Comparison of ENCODE assay signal across 29 cellular contexts in genomic region chr18:54916507-54916906, GRCh38. TPM values are rescaled to one million over a fixed set of nuclear protein-coding genes. Genes with fewer than 3 reads are reported as not detected.
A peak's percentile ranks its signal among the peaks of the same experiment; 100 is the strongest.
DNase-seq lines count a peak whose midpoint lies in the region; ATAC-seq and TF ChIP-seq lines count a peak whose summit lies in the region.
"Had no signal": no experiment of that assay in that cellular context is flagged by ENCODE, and none has a peak within 500 bp of the region (broad histone marks: within the 10 kb centered on the region; RNA-seq: fewer than 3 reads in every experiment).

No MANE protein-coding gene starts in this region.

- no peaks in the 10 kb centered on the region for H3K4me1 Mint-ChIP-seq in activated T-helper 1 cell treated with anti-CD3 and anti-CD28 coated beads, Interleukin-12 subunit alpha, Interleukin-12 subunit beta, Interleukin-2, Interleukin-4 antibody, amounts not matched to agents 30 ng/mL and 10 ng/mL and 1 ng/mL, durations not matched to agents 14 hours and 24 hours and 36 hours (ENCODE audit: low read depth)
- H3K4me1 Mint-ChIP-seq: activated CD8-positive, alpha-beta memory T cell treated with anti-CD3 and anti-CD28 coated beads, Interleukin-2, amount 10 ng/mL, durations not matched to agents 7 days and 5 days; central memory CD8-positive, alpha-beta T cell had no signal

- no peak for DNase-seq in DND-41
- DNase-seq in NAMALWA (ENCODE audit: low spot score): peak; percentile 10
- DNase-seq in erythroblast (lab: John Stamatoyannopoulos, UW): peak; percentile 11 to 12
- DNase-seq in activated T-helper 1 cell treated with anti-CD3 and anti-CD28 coated beads, Interleukin-12 subunit alpha, Interleukin-12 subunit beta, Interleukin-2, Interleukin-4 antibody, amounts not matched to agents 30 ng/mL and 10 ng/mL and 1 ng/mL, durations not matched to agents 14 hours and 24 hours and 36 hours (ENCODE audit: low spot score): no peak
- DNase-seq in left ventricle myocardium superior: no peak
- DNase-seq: activated CD4-positive, alpha-beta T cell treated with anti-CD3 and anti-CD28 coated beads, Interleukin-2, amount 50 U/mL, for 1 hour; activated CD8-positive, alpha-beta memory T cell treated with anti-CD3 and anti-CD28 coated beads, Interleukin-2, amount 10 ng/mL, durations not matched to agents 7 days and 5 days; activated T-cell treated with anti-CD3 and anti-CD28 coated beads, Interleukin-2, amount 50 U/mL, for 48 hours; COR-L47; DMS53; HCEC 1CT; left ventricle myocardium inferior; NCI-H1048; NCI-H2107; NCI-H446; NCI-H774; stimulated activated naive CD4-positive, alpha-beta T cell treated with Interleukin-2 at 50 U/mL for 16 hours; SW 1271; T1000 had no signal

- no peak for ATAC-seq in DND-41 (ENCODE audit: insufficient read depth, low read depth)
- no peak for ATAC-seq in HG03135 (IDR thresholded peaks at IDR 0.05; ENCODE audit: unreplicated experiment)
- ATAC-seq in left ventricle myocardium superior: no peak
- ATAC-seq: activated CD8-positive, alpha-beta memory T cell treated with anti-CD3 and anti-CD28 coated beads, Interleukin-2, amount 10 ng/mL, durations not matched to agents 7 days and 5 days; esophagus mucosa had no signal

- intact Hi-C loops in activated T-helper 1 cell treated with anti-CD3 and anti-CD28 coated beads, Interleukin-12 subunit alpha, Interleukin-12 subunit beta, Interleukin-2, Interleukin-4 antibody, amounts not matched to agents 30 ng/mL and 10 ng/mL and 1 ng/mL, durations not matched to agents 14 hours and 24 hours and 36 hours (cut with micrococcal nuclease): no loop called here
- intact Hi-C loops in left ventricle myocardium superior (cut with micrococcal nuclease): no loop called here

- no peaks in the 10 kb centered on the region for H3K9me3 ChIP-seq in DND-41 (ENCODE audit: insufficient read depth, low read length, severe bottlenecking)
- H3K9me3 ChIP-seq: left ventricle myocardium inferior, vagina had no signal

- no peaks in the 10 kb centered on the region for H3K4me1 ChIP-seq in DND-41 (ENCODE audit: insufficient read depth, low read length)
- H3K4me1 ChIP-seq: BLaER1 treated with 17β-estradiol and CSF1 and Interleukin-3, amounts not matched to agents 10 nM and 100 nM; left ventricle myocardium inferior; parathyroid adenoma; vagina had no signal

- no peak overlapping the region for H3K9ac ChIP-seq in DND-41 (ENCODE audit: low read depth, low read length)
- H3K9ac ChIP-seq: BLaER1 treated with 17β-estradiol and CSF1 and Interleukin-3, amounts not matched to agents 10 nM and 100 nM; parathyroid adenoma had no signal

- no peaks in the 10 kb centered on the region for H3K36me3 Mint-ChIP-seq in activated T-helper 1 cell treated with anti-CD3 and anti-CD28 coated beads, Interleukin-12 subunit alpha, Interleukin-12 subunit beta, Interleukin-2, Interleukin-4 antibody, amounts not matched to agents 30 ng/mL and 10 ng/mL and 1 ng/mL, durations not matched to agents 14 hours and 24 hours and 36 hours (ENCODE audit: low read depth)
- H3K36me3 Mint-ChIP-seq: activated CD8-positive, alpha-beta memory T cell treated with anti-CD3 and anti-CD28 coated beads, Interleukin-2, amount 10 ng/mL, durations not matched to agents 7 days and 5 days had no signal

- H3K9me3 Mint-ChIP-seq in activated T-helper 1 cell treated with anti-CD3 and anti-CD28 coated beads, Interleukin-12 subunit alpha, Interleukin-12 subunit beta, Interleukin-2, Interleukin-4 antibody, amounts not matched to agents 30 ng/mL and 10 ng/mL and 1 ng/mL, durations not matched to agents 14 hours and 24 hours and 36 hours: no peaks in the 10 kb centered on the region
- H3K9me3 Mint-ChIP-seq: central memory CD8-positive, alpha-beta T cell; dendritic cell treated with granulocyte-macrophage colony-stimulating factor and Interleukin-4, amounts not matched to agents 40 ng/mL and 50 ng/mL, for 4 days had no signal

- H3K27me3 ChIP-seq in DND-41 (ENCODE audit: insufficient read depth, low read length, poor library complexity): no peaks in the 10 kb centered on the region
- H3K27me3 ChIP-seq: BLaER1 treated with 17β-estradiol and CSF1 and Interleukin-3, amounts not matched to agents 10 nM and 100 nM; vagina had no signal

- no peaks in the 10 kb centered on the region for H3K27me3 Mint-ChIP-seq in activated T-helper 1 cell treated with anti-CD3 and anti-CD28 coated beads, Interleukin-12 subunit alpha, Interleukin-12 subunit beta, Interleukin-2, Interleukin-4 antibody, amounts not matched to agents 30 ng/mL and 10 ng/mL and 1 ng/mL, durations not matched to agents 14 hours and 24 hours and 36 hours (ENCODE audit: insufficient read depth)
- H3K27me3 Mint-ChIP-seq: activated CD8-positive, alpha-beta memory T cell treated with anti-CD3 and anti-CD28 coated beads, Interleukin-2, amount 10 ng/mL, durations not matched to agents 7 days and 5 days; dendritic cell treated with granulocyte-macrophage colony-stimulating factor and Interleukin-4, amounts not matched to agents 40 ng/mL and 50 ng/mL, for 4 days had no signal

- no peak overlapping the region for H3K4me3 Mint-ChIP-seq in activated T-helper 1 cell treated with anti-CD3 and anti-CD28 coated beads, Interleukin-12 subunit alpha, Interleukin-12 subunit beta, Interleukin-2, Interleukin-4 antibody, amounts not matched to agents 30 ng/mL and 10 ng/mL and 1 ng/mL, durations not matched to agents 14 hours and 24 hours and 36 hours
- H3K4me3 Mint-ChIP-seq: activated CD8-positive, alpha-beta memory T cell treated with anti-CD3 and anti-CD28 coated beads, Interleukin-2, amount 10 ng/mL, durations not matched to agents 7 days and 5 days; central memory CD8-positive, alpha-beta T cell; dendritic cell treated with granulocyte-macrophage colony-stimulating factor and Interleukin-4, amounts not matched to agents 40 ng/mL and 50 ng/mL, for 4 days had no signal

- no peak overlapping the region for H3K4me3 ChIP-seq in DND-41 (ENCODE audit: low read depth in 1 of 2, low read length in 2 of 2)
- H3K4me3 ChIP-seq: BLaER1 treated with 17β-estradiol and CSF1 and Interleukin-3, amounts not matched to agents 10 nM and 100 nM; left ventricle myocardium inferior; smooth muscle cell; vagina had no signal

- no peak overlapping the region for H2AFZ ChIP-seq in DND-41 (ENCODE audit: low read depth, low read length)
- H2AFZ ChIP-seq: parathyroid adenoma had no signal

- H3K27ac ChIP-seq in DND-41 (ENCODE audit: low read length): no peak overlapping the region
- H3K27ac ChIP-seq: BLaER1 treated with 17β-estradiol and CSF1 and Interleukin-3, amounts not matched to agents 10 nM and 100 nM; left ventricle myocardium inferior; parathyroid adenoma; vagina had no signal

- no peak overlapping the region for H3K4me2 ChIP-seq in DND-41 (ENCODE audit: insufficient read depth, low read length)
- H3K4me2 ChIP-seq: BLaER1 treated with 17β-estradiol and CSF1 and Interleukin-3, amounts not matched to agents 10 nM and 100 nM; smooth muscle cell had no signal

- no peaks in the 10 kb centered on the region for H4K20me1 ChIP-seq in DND-41 (ENCODE audit: insufficient read depth, low read length)
- H4K20me1 ChIP-seq: BLaER1 treated with 17β-estradiol and CSF1 and Interleukin-3, amounts not matched to agents 10 nM and 100 nM had no signal

- no peaks in the 10 kb centered on the region for H3K36me3 ChIP-seq in DND-41 (ENCODE audit: insufficient read depth, low read length)
- H3K36me3 ChIP-seq: BLaER1 treated with 17β-estradiol and CSF1 and Interleukin-3, amounts not matched to agents 10 nM and 100 nM; vagina had no signal

- no peak overlapping the region for H3K27ac Mint-ChIP-seq in activated T-helper 1 cell treated with anti-CD3 and anti-CD28 coated beads, Interleukin-12 subunit alpha, Interleukin-12 subunit beta, Interleukin-2, Interleukin-4 antibody, amounts not matched to agents 30 ng/mL and 10 ng/mL and 1 ng/mL, durations not matched to agents 14 hours and 24 hours and 36 hours
- H3K27ac Mint-ChIP-seq: activated CD8-positive, alpha-beta memory T cell treated with anti-CD3 and anti-CD28 coated beads, Interleukin-2, amount 10 ng/mL, durations not matched to agents 7 days and 5 days; dendritic cell treated with granulocyte-macrophage colony-stimulating factor and Interleukin-4, amounts not matched to agents 40 ng/mL and 50 ng/mL, for 4 days had no signal

- TF ChIP-seq CTCF in DND-41 (IDR thresholded peaks at IDR 0.05; ENCODE audit: borderline replicate concordance, extremely low read depth, low read length, poor library complexity, severe bottlenecking) (peak; percentile 30), GM12872 (IDR thresholded peaks at IDR 0.05; ENCODE audit: insufficient read depth, low read depth, low read length) (peak; percentile 40; the same call in 2 of the 3 replicates)

- TF ChIP-seq POLR2A in erythroblast (IDR thresholded peaks at IDR 0.05; ENCODE audit: low read length): no peak

- H3K79me2 ChIP-seq in DND-41 (ENCODE audit: insufficient read depth, low read length): no peaks in the 10 kb centered on the region
- H3K79me2 ChIP-seq: parathyroid adenoma had no signal

RNA-seq across cellular contexts. Expression of gene CCDC68, which starts 42.8 kb away (rescaled TPM):
- total RNA-seq in activated T-helper 1 cell treated with anti-CD3 and anti-CD28 coated beads, Interleukin-12 subunit alpha, Interleukin-12 subunit beta, Interleukin-2, Interleukin-4 antibody, amounts not matched to agents 30 ng/mL and 10 ng/mL and 1 ng/mL, durations not matched to agents 14 hours and 24 hours and 36 hours: not detected in 2 replicates
- 3.3 TPM for total RNA-seq in left ventricle myocardium superior
- total RNA-seq: activated CD8-positive, alpha-beta memory T cell treated with anti-CD3 and anti-CD28 coated beads, Interleukin-2, amount 10 ng/mL, durations not matched to agents 7 days and 5 days; G401 had no signal

Comparison
In these comparisons a context has a peak if more than half of its experiments do, and no peak if none do; other contexts are left out.
1. DNase-seq: peak in NAMALWA (single experiment) and erythroblast (2 of 2); none in DND-41 (single experiment), activated T-helper 1 cell treated with anti-CD3 and anti-CD28 coated beads, Interleukin-12 subunit alpha, Interleukin-12 subunit beta, Interleukin-2, Interleukin-4 antibody, amounts not matched to agents 30 ng/mL and 10 ng/mL and 1 ng/mL, durations not matched to agents 14 hours and 24 hours and 36 hours (single experiment) and left ventricle myocardium superior (single experiment).